8 cellular contexts compared by ENCODE assay signal in genomic region chr1:155324717-155325595, GRCh38. TPM values are rescaled to one million over a fixed set of nuclear protein-coding genes. Genes with fewer than 3 reads are reported as not detected.
DNase-seq lines count a peak whose midpoint lies in the region; ATAC-seq and TF ChIP-seq lines count a peak whose summit lies in the region.

No MANE protein-coding gene starts in this region.

- peaks cover 27% of the 10 kb centered on the region for H3K79me2 ChIP-seq in neural cell (replicated peaks; ENCODE audit: insufficient read depth, low read length)

- H4K20me1 ChIP-seq in neural cell (ENCODE audit: insufficient read depth) = peaks cover 7% of the 10 kb centered on the region

- H2AFZ ChIP-seq in neural cell (ENCODE audit: low read depth, low read length) = no peak overlapping the region

- POLR2A ChIA-PET in activated CD4-positive, alpha-beta memory T cell treated with anti-CD3 and anti-CD28 coated beads for 36 hours (lab: Charles Lee) = interaction anchor here (1.3 kb wide), 1 partner anchor 63 kb away, joined by 5 read pairs; the partner anchor contains the start of gene SCAMP3

- TF ChIP-seq RAD21 in neural cell (conservative IDR thresholded peaks at IDR 0.05) = peak; percentile 24

- peaks cover 12% of the 10 kb centered on the region for H3K36me3 Mint-ChIP-seq in activated CD4-positive, alpha-beta memory T cell treated with anti-CD3 and anti-CD28 coated beads for 36 hours

- no peak overlapping the region for H3K27ac ChIP-seq in neural cell (ENCODE audit: low read length)

- CTCF ChIA-PET in activated CD4-positive, alpha-beta memory T cell treated with anti-CD3 and anti-CD28 coated beads for 36 hours (lab: Charles Lee) = interaction anchor here (2.0 to 6.3 kb wide), 5 partner anchors 47 to 73 kb away, joined by 6 to 188 read pairs (median 14); partner anchors contain the start of genes CLK2, ENTREP3 and SCAMP3

- peak overlapping the region; percentile 91 for H3K9ac ChIP-seq in neural cell (ENCODE audit: low read length)

- intact Hi-C loops in activated CD4-positive, alpha-beta memory T cell treated with anti-CD3 and anti-CD28 coated beads for 36 hours (cut with micrococcal nuclease) = loop anchor here (1.0 to 10.0 kb wide), 4 partner anchors 75 to 420 kb away; no protein-coding TSS in a partner anchor

- peaks cover 26% of the 10 kb centered on the region for H3K4me1 Mint-ChIP-seq in activated CD4-positive, alpha-beta memory T cell treated with anti-CD3 and anti-CD28 coated beads for 36 hours (ENCODE audit: low read depth)

- no peaks in the 10 kb centered on the region for H3K27me3 ChIP-seq in neural cell (ENCODE audit: insufficient read depth, low read depth, low read length)

- ATAC-seq in HG03565 (IDR thresholded peaks at IDR 0.05; ENCODE audit: unreplicated experiment) = no peak
- no peak for ATAC-seq in HG02678 (IDR thresholded peaks at IDR 0.05; ENCODE audit: unreplicated experiment)

- TF ChIP-seq CTCF in GM12864 (IDR thresholded peaks at IDR 0.05; ENCODE audit: low read depth, low read length, missing control alignments) (peak; percentile 47), fibroblast of villous mesenchyme (IDR thresholded peaks at IDR 0.05; ENCODE audit: insufficient read depth, low read depth, low read length) (peak; percentile 45), neural cell (IDR thresholded peaks at IDR 0.05; ENCODE audit: poor library complexity, severe bottlenecking) (peak; percentile 60)

- H3K4me3 ChIP-seq in GM12864 (ENCODE audit: low read depth, low read length) (peak overlapping the region; percentile 73), fibroblast of villous mesenchyme (ENCODE audit: low read depth, low read length) (peak overlapping the region; percentile 94), neural cell (ENCODE audit: low read length) (peak overlapping the region; percentile 90)

- DNase-seq in AG08395 (ENCODE audit: low spot score) = peak; percentile 65
- DNase-seq in GM12864 (ENCODE audit: low read depth) = no peak
- DNase-seq in NCI-H187 treated with DMSO at 0.1 percent for 48 hours (lab: John Stamatoyannopoulos, UW) = peak; percentile 39
- peak; percentile 38 for DNase-seq in activated CD4-positive, alpha-beta memory T cell treated with anti-CD3 and anti-CD28 coated beads for 36 hours
- peak; percentile 54 for DNase-seq in fibroblast of villous mesenchyme (ENCODE audit: low read depth)

- no peaks in the 10 kb centered on the region for H3K9me3 Mint-ChIP-seq in activated CD4-positive, alpha-beta memory T cell treated with anti-CD3 and anti-CD28 coated beads for 36 hours

- H3F3A ChIP-seq in neural cell (ENCODE audit: insufficient read depth, low read length, poor library complexity, severe bottlenecking) = no peaks in the 10 kb centered on the region

- no peaks in the 10 kb centered on the region for H3K27me3 Mint-ChIP-seq in activated CD4-positive, alpha-beta memory T cell treated with anti-CD3 and anti-CD28 coated beads for 36 hours

- H3K9me3 ChIP-seq in neural cell (ENCODE audit: low read length) = no peaks in the 10 kb centered on the region

- no peaks in the 10 kb centered on the region for H3K9me2 ChIP-seq in neural cell (ENCODE audit: insufficient read depth, low read length)

- no peak for TF ChIP-seq EP300 in neural cell (conservative IDR thresholded peaks at IDR 0.05; ENCODE audit: poor library complexity, severe bottlenecking)

- H3K4me2 ChIP-seq in neural cell (ENCODE audit: low read length) = peak overlapping the region; percentile 99

- H3K4me3 Mint-ChIP-seq in activated CD4-positive, alpha-beta memory T cell treated with anti-CD3 and anti-CD28 coated beads for 36 hours = peak overlapping the region; percentile 83

- H3K36me3 ChIP-seq in neural cell (ENCODE audit: insufficient read depth, low read length) = peaks cover 4% of the 10 kb centered on the region

- no peak overlapping the region for H3K27ac Mint-ChIP-seq in activated CD4-positive, alpha-beta memory T cell treated with anti-CD3 and anti-CD28 coated beads for 36 hours

TF ChIP-seq in neural cell, 6 proteins besides CTCF, POLR2A, EP300 and RAD21:
- TF ChIP-seq POLR2AphosphoS5 (IDR thresholded peaks at IDR 0.05) = no peak
- TF ChIP-seq MXI1 (conservative IDR thresholded peaks at IDR 0.05; ENCODE audit: poor library complexity, severe bottlenecking) = no peak
- TF ChIP-seq, protein P1, sequence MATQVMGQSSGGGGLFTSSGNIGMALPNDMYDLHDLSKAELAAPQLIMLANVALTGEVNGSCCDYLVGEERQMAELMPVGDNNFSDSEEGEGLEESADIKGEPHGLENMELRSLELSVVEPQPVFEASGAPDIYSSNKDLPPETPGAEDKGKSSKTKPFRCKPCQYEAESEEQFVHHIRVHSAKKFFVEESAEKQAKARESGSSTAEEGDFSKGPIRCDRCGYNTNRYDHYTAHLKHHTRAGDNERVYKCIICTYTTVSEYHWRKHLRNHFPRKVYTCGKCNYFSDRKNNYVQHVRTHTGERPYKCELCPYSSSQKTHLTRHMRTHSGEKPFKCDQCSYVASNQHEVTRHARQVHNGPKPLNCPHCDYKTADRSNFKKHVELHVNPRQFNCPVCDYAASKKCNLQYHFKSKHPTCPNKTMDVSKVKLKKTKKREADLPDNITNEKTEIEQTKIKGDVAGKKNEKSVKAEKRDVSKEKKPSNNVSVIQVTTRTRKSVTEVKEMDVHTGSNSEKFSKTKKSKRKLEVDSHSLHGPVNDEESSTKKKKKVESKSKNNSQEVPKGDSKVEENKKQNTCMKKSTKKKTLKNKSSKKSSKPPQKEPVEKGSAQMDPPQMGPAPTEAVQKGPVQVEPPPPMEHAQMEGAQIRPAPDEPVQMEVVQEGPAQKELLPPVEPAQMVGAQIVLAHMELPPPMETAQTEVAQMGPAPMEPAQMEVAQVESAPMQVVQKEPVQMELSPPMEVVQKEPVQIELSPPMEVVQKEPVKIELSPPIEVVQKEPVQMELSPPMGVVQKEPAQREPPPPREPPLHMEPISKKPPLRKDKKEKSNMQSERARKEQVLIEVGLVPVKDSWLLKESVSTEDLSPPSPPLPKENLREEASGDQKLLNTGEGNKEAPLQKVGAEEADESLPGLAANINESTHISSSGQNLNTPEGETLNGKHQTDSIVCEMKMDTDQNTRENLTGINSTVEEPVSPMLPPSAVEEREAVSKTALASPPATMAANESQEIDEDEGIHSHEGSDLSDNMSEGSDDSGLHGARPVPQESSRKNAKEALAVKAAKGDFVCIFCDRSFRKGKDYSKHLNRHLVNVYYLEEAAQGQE (IDR thresholded peaks at IDR 0.05; ENCODE audit: borderline replicate concordance) = no peak
- TF ChIP-seq EZH2 (IDR thresholded peaks at IDR 0.05; ENCODE audit: borderline replicate concordance, insufficient read depth, low read length, poor library complexity, severe bottlenecking) = no peak
- no peak for TF ChIP-seq TAF1 (IDR thresholded peaks at IDR 0.05; ENCODE audit: low read depth)
- peak; percentile 42 for TF ChIP-seq SMC3 (conservative IDR thresholded peaks at IDR 0.05; ENCODE audit: poor library complexity)

RNA-seq across cellular contexts. Expression of gene RUSC1, which starts 4.3 kb away (rescaled TPM):
- total RNA-seq in activated CD4-positive, alpha-beta memory T cell treated with anti-CD3 and anti-CD28 coated beads for 36 hours = 10 to 100 TPM; 23.2 to 25.4 TPM
- 18.4 and 22.9 TPM in 2 replicates for total RNA-seq in fibroblast of villous mesenchyme
- 45.7 and 58.1 TPM in 2 replicates for polyA plus RNA-seq in neural cell
- 36.9 and 38.5 TPM in 2 replicates for polyA minus RNA-seq in neural cell

RNA-seq across cellular contexts. Expression of gene FDPS, which starts 16.3 kb away (rescaled TPM):
- 100 to 1,000 TPM; 378 to 395 TPM for total RNA-seq in activated CD4-positive, alpha-beta memory T cell treated with anti-CD3 and anti-CD28 coated beads for 36 hours
- 427 and 428 TPM in 2 replicates for total RNA-seq in fibroblast of villous mesenchyme
- 235 and 257 TPM in 2 replicates for polyA plus RNA-seq in neural cell
- 109 and 116 TPM in 2 replicates for polyA minus RNA-seq in neural cell

RNA-seq across cellular contexts. Expression of gene PKLR, which starts 23.7 kb away (rescaled TPM):
- not detected for total RNA-seq in activated CD4-positive, alpha-beta memory T cell treated with anti-CD3 and anti-CD28 coated beads for 36 hours
- total RNA-seq in fibroblast of villous mesenchyme = not detected in 2 replicates
- not detected in 2 replicates for polyA plus RNA-seq in neural cell
- not detected in 2 replicates for polyA minus RNA-seq in neural cell

RNA-seq across cellular contexts. Expression of gene HCN3, which starts 47.7 kb away (rescaled TPM):
- 1 to 10 TPM; 1.9 to 2.4 TPM for total RNA-seq in activated CD4-positive, alpha-beta memory T cell treated with anti-CD3 and anti-CD28 coated beads for 36 hours
- 0.86 and 1.6 TPM in 2 replicates for total RNA-seq in fibroblast of villous mesenchyme
- polyA plus RNA-seq in neural cell = 53.2 and 53.4 TPM in 2 replicates
- 27.2 and 28.7 TPM in 2 replicates for polyA minus RNA-seq in neural cell

RNA-seq across cellular contexts. Expression of gene CLK2, which starts 51.7 kb away (rescaled TPM):
- 10 to 100 TPM; 62.0 to 68.1 TPM for total RNA-seq in activated CD4-positive, alpha-beta memory T cell treated with anti-CD3 and anti-CD28 coated beads for 36 hours
- total RNA-seq in fibroblast of villous mesenchyme = 19.3 and 21.6 TPM in 2 replicates
- 44.4 and 57.7 TPM in 2 replicates for polyA plus RNA-seq in neural cell
- 35.1 and 39.0 TPM in 2 replicates for polyA minus RNA-seq in neural cell
